Comparison of ENCODE assay signal across 24 cellular contexts in the genomic region with DNA sequence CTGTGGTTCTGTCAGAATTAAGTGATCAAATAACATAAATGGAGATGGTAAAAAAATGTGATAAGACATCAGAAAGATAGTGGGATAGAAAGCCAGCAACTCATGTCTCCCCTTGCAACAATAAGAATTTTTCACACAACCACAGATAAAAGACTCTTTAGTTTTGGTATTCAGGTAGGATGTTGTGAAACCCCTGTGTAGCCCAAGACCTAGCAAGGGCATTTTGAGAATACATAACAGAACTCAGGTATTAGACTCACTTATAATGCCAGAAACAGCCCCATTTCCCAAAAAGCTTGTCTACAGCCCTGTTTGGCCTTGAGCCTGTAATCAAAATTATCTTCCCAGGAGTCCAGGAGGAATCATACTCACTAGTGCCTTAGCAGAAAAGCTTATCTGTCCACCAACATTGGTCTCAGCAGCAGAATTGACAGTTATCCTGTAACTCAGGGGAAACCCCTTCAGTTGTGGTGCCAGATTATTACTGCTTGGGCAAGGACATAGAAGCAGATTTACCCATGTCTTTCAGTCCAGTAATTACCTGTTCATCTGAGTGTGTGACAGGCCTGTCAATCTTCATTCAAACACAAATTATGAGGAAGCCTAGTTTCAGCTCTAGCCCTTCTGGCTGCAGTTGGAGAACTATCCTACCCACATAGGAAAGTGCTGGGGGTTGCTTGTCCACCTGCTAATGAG.
DNase-seq lines count a peak whose midpoint lies in the region; ATAC-seq and TF ChIP-seq lines count a peak whose summit lies in the region.
"Had no signal": no experiment of that assay in that cellular context is flagged by ENCODE, and none has a peak within 500 bp of the region (broad histone marks: within the 10 kb centered on the region; RNA-seq: fewer than 3 reads in every experiment).

No MANE protein-coding gene starts in this region.

- no peak for TF ChIP-seq CTCF in GM12865 (IDR thresholded peaks at IDR 0.05; ENCODE audit: insufficient read depth, low read depth, low read length, missing control alignments)

- no peak overlapping the region for H3K4me3 ChIP-seq in GM12865 (ENCODE audit: low read depth, low read length)
- H3K4me3 ChIP-seq: cardiac muscle cell, GM23248, heart right ventricle, left ventricle myocardium inferior, mucosa of descending colon, suprapubic skin had no signal

- DNase-seq in GM12865 (ENCODE audit: low read depth) (peak; percentile 24), islet precursor cell (no peak), NCI-H1105 (lab: John Stamatoyannopoulos, UW) (no peak), globus pallidus (ENCODE audit: low spot score) (no peak)
- DNase-seq: activated CD4-positive, alpha-beta T cell treated with anti-CD3 and anti-CD28 coated beads, Interleukin-2, amount 50 U/mL, for 48 hours; activated gamma-delta T cell treated with Interleukin-2 at 50 U/mL for 16 hours; activated T-cell treated with anti-CD3 and anti-CD28 coated beads for 4 hours; amygdala; GM23248; heart right ventricle; immature natural killer cell; left ventricle myocardium inferior; mucosa of descending colon; NCI-H1048; NCI-H2081; NCI-H446; NK-92 treated with Interleukin-12 subunit alpha and Interleukin-12 subunit beta, amount 100 ng/mL, for 24 hours had no signal

- ATAC-seq in GM18873 (IDR thresholded peaks at IDR 0.05; ENCODE audit: low FRiP score, unreplicated experiment) (peak; percentile 81), HG02588 (IDR thresholded peaks at IDR 0.05; ENCODE audit: unreplicated experiment) (peak; percentile 69), HG03175 (IDR thresholded peaks at IDR 0.05; ENCODE audit: unreplicated experiment) (peak; percentile 81), HG02885 (IDR thresholded peaks at IDR 0.05; ENCODE audit: poor library complexity, unreplicated experiment) (no peak)
- ATAC-seq: heart right ventricle, mucosa of descending colon, WTC11 had no signal
